In genomic region chr11:69821511-69822040, GRCh38 we compare ENCODE assay signal across 32 cellular contexts. TPM values are rescaled to one million over a fixed set of nuclear protein-coding genes. Genes with fewer than 3 reads are reported as not detected.
"Had no signal": no experiment of that assay in that cellular context is flagged by ENCODE, and none has a peak within 500 bp of the region (broad histone marks: within the 10 kb centered on the region; RNA-seq: fewer than 3 reads in every experiment).

No MANE protein-coding gene starts in this region.

- ATAC-seq: activated CD4-positive, alpha-beta T cell treated with anti-CD3 and anti-CD28 coated beads for 36 hours; activated CD8-positive, alpha-beta memory T cell treated with anti-CD3 and anti-CD28 coated beads, Interleukin-2, amount 10 ng/mL, durations not matched to agents 7 days and 5 days; activated CD8-positive, alpha-beta T cell treated with anti-CD3 and anti-CD28 coated beads, Interleukin-2, amount 10 ng/mL, durations not matched to agents 7 days and 5 days; activated naive CD4-positive, alpha-beta T cell treated with anti-CD3 and anti-CD28 coated beads, Interleukin-2, amount 50 U/mL, for 72 hours; activated T-cell treated with anti-CD3 and anti-CD28 coated beads, Interleukin-2, amount 50 U/mL, for 72 hours; gastroesophageal sphincter; heart right ventricle had no signal

- H3K27ac ChIP-seq: ascending aorta, breast epithelium, cardiac muscle cell, colonic mucosa, epithelial cell of prostate, esophagus squamous epithelium, gastroesophageal sphincter, heart right ventricle, hepatocyte had no signal

- DNase-seq: activated CD4-positive, alpha-beta memory T cell treated with anti-CD3 and anti-CD28 coated beads for 36 hours; activated CD4-positive, alpha-beta T cell treated with anti-CD3 and anti-CD28 coated beads for 36 hours; activated CD4-positive, alpha-beta T cell treated with anti-CD3 and anti-CD28 coated beads, Interleukin-2, amount 10 ng/mL, durations not matched to agents 24 days and 14 days; activated CD4-positive, CD25-positive, alpha-beta regulatory T cell; activated CD4-positive, CD25-positive, alpha-beta regulatory T cell treated with anti-CD3 and anti-CD28 coated beads, Interleukin-2, amount 50 U/mL, for 72 hours; activated CD8-positive, alpha-beta memory T cell treated with anti-CD3 and anti-CD28 coated beads, Interleukin-2, amount 10 ng/mL, durations not matched to agents 7 days and 5 days; activated CD8-positive, alpha-beta memory T cell treated with anti-CD3 and anti-CD28 coated beads, Interleukin-2, amount 50 U/mL, for 48 hours; activated CD8-positive, alpha-beta T cell treated with anti-CD3 and anti-CD28 coated beads, Interleukin-2, amount 10 ng/mL, durations not matched to agents 7 days and 5 days; activated gamma-delta T cell; activated naive CD4-positive, alpha-beta T cell; activated naive CD4-positive, alpha-beta T cell treated with anti-CD3 and anti-CD28 coated beads, Interleukin-2, amount 10 ng/mL, durations not matched to agents 7 days and 5 days; activated naive CD8-positive, alpha-beta T cell treated with anti-CD3 and anti-CD28 coated beads, Interleukin-2, amount 10 ng/mL, durations not matched to agents 7 days and 5 days; activated T-cell treated with anti-CD3 and anti-CD28 coated beads for 4 hours; activated T-cell treated with anti-CD3 and anti-CD28 coated beads, Interleukin-2, amount 50 U/mL, for 24 hours; activated T-cell treated with anti-CD3 and anti-CD28 coated beads, Interleukin-2, amount 50 U/mL, for 72 hours; central memory CD4-positive, alpha-beta T cell; colonic mucosa; effector CD8-positive, alpha-beta T cell; esophagus squamous epithelium; foreskin melanocyte; heart right ventricle; T-helper 2 cell had no signal

- H2AFZ ChIP-seq: hepatocyte had no signal

- H3K4me1 ChIP-seq: ascending aorta, breast epithelium, colonic mucosa had no signal

- H3K9me3 ChIP-seq: ascending aorta, breast epithelium, colonic mucosa, esophagus squamous epithelium, heart right ventricle had no signal

- H3K27me3 ChIP-seq: ascending aorta had no signal

- H3K4me2 ChIP-seq: hepatocyte had no signal

- H3K36me3 ChIP-seq: ascending aorta, breast epithelium, cardiac muscle cell, colonic mucosa, esophagus squamous epithelium, gastroesophageal sphincter, heart right ventricle had no signal

- H3K4me3 ChIP-seq: ascending aorta, breast epithelium, cardiac muscle cell, colonic mucosa, esophagus squamous epithelium, gastroesophageal sphincter, heart right ventricle, hepatocyte had no signal

RNA-seq across cellular contexts. Expression of gene FGF3, which starts 2.4 kb away (rescaled TPM):
- polyA plus RNA-seq: cardiac muscle cell, endothelial cell of umbilical vein, esophagus, fibroblast of lung, heart right ventricle, hepatocyte had no signal

RNA-seq across cellular contexts. Expression of gene FGF4, which starts 46.4 kb away (rescaled TPM):
- polyA plus RNA-seq: cardiac muscle cell, endothelial cell of umbilical vein, esophagus, fibroblast of lung, heart right ventricle, hepatocyte had no signal
